Comparison of ENCODE assay signal across 19 cellular contexts in genomic region chr10:12974123-12974844, GRCh38.
"Had no signal": no experiment of that assay in that cellular context is flagged by ENCODE, and none has a peak within 500 bp of the region (broad histone marks: within the 10 kb centered on the region; RNA-seq: fewer than 3 reads in every experiment).

No MANE protein-coding gene starts in this region.

- H3K9me3 ChIP-seq: lower lobe of right lung, mucosa of descending colon, psoas muscle, sigmoid colon, thyroid gland, vagina had no signal

- H3K4me1 Mint-ChIP-seq: naive B cell, neural crest cell had no signal

- H3K27me3 ChIP-seq: dorsolateral prefrontal cortex, thyroid gland, vagina had no signal

- H3K27ac ChIP-seq: lower lobe of right lung, psoas muscle, sigmoid colon, thyroid gland, vagina had no signal

- H3K36me3 Mint-ChIP-seq: mesothelial cell of epicardium; naive B cell; natural killer cell treated with Interleukin-12 subunit alpha and Interleukin-12 subunit beta and Interleukin-15 and Interleukin-18, amount 100 ng/mL, for 72 hours; stimulated activated effector memory CD8-positive, alpha-beta T cell treated with anti-CD3 and anti-CD28 coated beads, Interleukin-12 subunit alpha, Interleukin-12 subunit beta, amount 100 ng/mL, for 72 hours had no signal

- H3K27ac Mint-ChIP-seq: mesothelial cell of epicardium; natural killer cell treated with Interleukin-12 subunit alpha and Interleukin-12 subunit beta and Interleukin-15 and Interleukin-18, amount 100 ng/mL, for 72 hours had no signal

- DNase-seq: dorsolateral prefrontal cortex; effector CD4-positive, alpha-beta T cell; foreskin fibroblast; left ventricle myocardium superior; lower lobe of right lung; naive B cell; psoas muscle; right cardiac atrium; sigmoid colon; stimulated activated CD4-positive, alpha-beta T cell treated with anti-CD3 and anti-CD28 coated beads, Interleukin-2, amount 100 ng/mL, for 24 hours; stimulated activated CD4-positive, alpha-beta T cell treated with anti-CD3 and anti-CD28 coated beads, Interleukin-4, amount 100 ng/mL, for 24 hours; stimulated activated naive CD4-positive, alpha-beta T cell treated with Interleukin-2 at 50 U/mL for 16 hours had no signal

- H3K4me1 ChIP-seq: lower lobe of right lung, psoas muscle, sigmoid colon, thyroid gland, vagina had no signal

- H3K9me3 Mint-ChIP-seq: mesothelial cell of epicardium; natural killer cell treated with Interleukin-12 subunit alpha and Interleukin-12 subunit beta and Interleukin-15 and Interleukin-18, amount 100 ng/mL, for 72 hours; stimulated activated effector memory CD8-positive, alpha-beta T cell treated with anti-CD3 and anti-CD28 coated beads, Interleukin-12 subunit alpha, Interleukin-12 subunit beta, amount 100 ng/mL, for 72 hours had no signal

- H3K4me3 Mint-ChIP-seq: mesothelial cell of epicardium; naive B cell; natural killer cell treated with Interleukin-12 subunit alpha and Interleukin-12 subunit beta and Interleukin-15 and Interleukin-18, amount 100 ng/mL, for 72 hours; neural crest cell; stimulated activated effector memory CD8-positive, alpha-beta T cell treated with anti-CD3 and anti-CD28 coated beads, Interleukin-12 subunit alpha, Interleukin-12 subunit beta, amount 100 ng/mL, for 72 hours had no signal

- H3K36me3 ChIP-seq: lower lobe of right lung, sigmoid colon, thyroid gland, vagina had no signal

- H3K4me3 ChIP-seq: dorsolateral prefrontal cortex, lower lobe of right lung, mucosa of descending colon, psoas muscle, sigmoid colon, thyroid gland, vagina had no signal

- ATAC-seq: left ventricle myocardium superior; lower lobe of right lung; mucosa of descending colon; natural killer cell treated with Interleukin-12 subunit alpha and Interleukin-12 subunit beta and Interleukin-15 and Interleukin-18, amount 100 ng/mL, for 72 hours; psoas muscle; stimulated activated effector memory CD8-positive, alpha-beta T cell treated with anti-CD3 and anti-CD28 coated beads, Interleukin-12 subunit alpha, Interleukin-12 subunit beta, amount 100 ng/mL, for 72 hours had no signal
